ENCODE assay signal across 16 cellular contexts in genomic region chr5:101278917-101279316, GRCh38.
A peak's percentile ranks its signal among the peaks of the same experiment; 100 is the strongest.
DNase-seq lines count a peak whose midpoint lies in the region; ATAC-seq, FAIRE-seq and TF ChIP-seq lines count a peak whose summit lies in the region.
"Had no signal": no experiment of that assay in that cellular context is flagged by ENCODE, and none has a peak within 500 bp of the region (broad histone marks: within the 10 kb centered on the region; RNA-seq: fewer than 3 reads in every experiment).

No MANE protein-coding gene starts in this region.

- H3K36me3 ChIP-seq in mammary epithelial cell (ENCODE audit: insufficient read depth, low read length) (no peaks in the 10 kb centered on the region), breast epithelium (no peaks in the 10 kb centered on the region), astrocyte (ENCODE audit: insufficient read depth, low read length) (no peaks in the 10 kb centered on the region)
- H3K36me3 ChIP-seq: BLaER1 had no signal

- H3K4me2 ChIP-seq in mammary epithelial cell (ENCODE audit: insufficient read depth, low read depth, low read length) (no peak overlapping the region), astrocyte (ENCODE audit: low read length) (no peak overlapping the region)
- H3K4me2 ChIP-seq: BLaER1 had no signal

- H3K4me1 Mint-ChIP-seq in astrocyte (ENCODE audit: low read depth, unreplicated experiment): peaks cover 5% of the 10 kb centered on the region
- H3K4me1 Mint-ChIP-seq in activated T-helper 1 cell treated with anti-CD3 and anti-CD28 coated beads, Interleukin-12 subunit alpha, Interleukin-12 subunit beta, Interleukin-2, Interleukin-4 antibody, amounts not matched to agents 30 ng/mL and 10 ng/mL and 1 ng/mL, durations not matched to agents 14 hours and 24 hours and 36 hours (ENCODE audit: low read depth): no peaks in the 10 kb centered on the region
- H3K4me1 Mint-ChIP-seq: CD14-positive monocyte; CD4-positive, alpha-beta memory T cell had no signal

- intact Hi-C loops in mammary epithelial cell (cut with micrococcal nuclease): no loop called here
- intact Hi-C loops in breast epithelium (cut with DNase I; ENCODE audit: low total_unique reads): no loop called here
- intact Hi-C loops in activated T-helper 1 cell treated with anti-CD3 and anti-CD28 coated beads, Interleukin-12 subunit alpha, Interleukin-12 subunit beta, Interleukin-2, Interleukin-4 antibody, amounts not matched to agents 30 ng/mL and 10 ng/mL and 1 ng/mL, durations not matched to agents 14 hours and 24 hours and 36 hours (cut with micrococcal nuclease): loop anchor here (2.0 kb wide), 1 partner anchor 14 kb away; no protein-coding TSS in a partner anchor

- FAIRE-seq in astrocyte (lab: Jason Lieb, UNC): no peak

- no peaks in the 10 kb centered on the region for H3K9me3 Mint-ChIP-seq in astrocyte (ENCODE audit: unreplicated experiment)
- no peaks in the 10 kb centered on the region for H3K9me3 Mint-ChIP-seq in activated T-helper 1 cell treated with anti-CD3 and anti-CD28 coated beads, Interleukin-12 subunit alpha, Interleukin-12 subunit beta, Interleukin-2, Interleukin-4 antibody, amounts not matched to agents 30 ng/mL and 10 ng/mL and 1 ng/mL, durations not matched to agents 14 hours and 24 hours and 36 hours

- WGBS in mammary epithelial cell (ENCODE audit: low coverage, missing lambda C conversion rate): 0% methylated on average over 2 of the region's 2 CpGs

- CTCF ChIA-PET in mammary epithelial cell (lab: Charles Lee; ENCODE audit: low non-redundant PET): no interaction called here

- H3K27me3 Mint-ChIP-seq in astrocyte (ENCODE audit: low read depth, unreplicated experiment): no peaks in the 10 kb centered on the region
- H3K27me3 Mint-ChIP-seq in activated T-helper 1 cell treated with anti-CD3 and anti-CD28 coated beads, Interleukin-12 subunit alpha, Interleukin-12 subunit beta, Interleukin-2, Interleukin-4 antibody, amounts not matched to agents 30 ng/mL and 10 ng/mL and 1 ng/mL, durations not matched to agents 14 hours and 24 hours and 36 hours (ENCODE audit: insufficient read depth): no peaks in the 10 kb centered on the region
- H3K27me3 Mint-ChIP-seq: CD4-positive, alpha-beta memory T cell had no signal

- H2AFZ ChIP-seq in mammary epithelial cell (ENCODE audit: low read depth, low read length): peak overlapping the region; percentile 33
- no peak overlapping the region for H2AFZ ChIP-seq in astrocyte (ENCODE audit: low read depth, low read length)

- in situ Hi-C loops in mammary epithelial cell (cut with MboI; ENCODE audit: low sequenced_read_pairs in 2 of 2): no loop called here

- DNase-seq in mammary epithelial cell (peak; percentile 0), breast epithelium (ENCODE audit: low spot score in 2 of 2) (no peak), astrocyte (ENCODE audit: low read depth) (peak; percentile 1), fibroblast of mammary gland (ENCODE audit: low read depth) (peak; percentile 4), superior temporal gyrus (ENCODE audit: extremely low spot score) (peak; percentile 27), T-helper 2 cell (no peak)
- no peak for DNase-seq in activated T-helper 1 cell treated with anti-CD3 and anti-CD28 coated beads, Interleukin-12 subunit alpha, Interleukin-12 subunit beta, Interleukin-2, Interleukin-4 antibody, amounts not matched to agents 30 ng/mL and 10 ng/mL and 1 ng/mL, durations not matched to agents 14 hours and 24 hours and 36 hours (ENCODE audit: low spot score)
- DNase-seq: CD4-positive, alpha-beta memory T cell; DMS153; DMS79 treated with DMSO at 0.1 percent for 48 hours; GF-D8 had no signal

- BruUV-seq in mammary epithelial cell (replicated peaks; lab: Mats Ljungman, UMichigan): no TSS peak

- H3K27ac ChIP-seq in mammary epithelial cell (ENCODE audit: insufficient read depth, low read depth, low read length) (no peak overlapping the region), breast epithelium (no peak overlapping the region), astrocyte (ENCODE audit: low read depth, low read length) (no peak overlapping the region)
- H3K27ac ChIP-seq: 22Rv1, BLaER1, HL-60 had no signal

- H3K9me3 ChIP-seq in mammary epithelial cell (replicated peaks; ENCODE audit: insufficient read depth, low read length) (no peaks in the 10 kb centered on the region), breast epithelium (no peaks in the 10 kb centered on the region), astrocyte (ENCODE audit: insufficient read depth, low read depth, low read length) (no peaks in the 10 kb centered on the region)
- H3K9me3 ChIP-seq: BLaER1 had no signal

- dilution Hi-C loops in mammary epithelial cell (cut with HindIII; ENCODE audit: low sequenced_read_pairs): no loop called here

- H3K27ac Mint-ChIP-seq in astrocyte (ENCODE audit: unreplicated experiment): no peak overlapping the region
- H3K27ac Mint-ChIP-seq in activated T-helper 1 cell treated with anti-CD3 and anti-CD28 coated beads, Interleukin-12 subunit alpha, Interleukin-12 subunit beta, Interleukin-2, Interleukin-4 antibody, amounts not matched to agents 30 ng/mL and 10 ng/mL and 1 ng/mL, durations not matched to agents 14 hours and 24 hours and 36 hours: no peak overlapping the region
- H3K27ac Mint-ChIP-seq: CD14-positive monocyte; CD4-positive, alpha-beta memory T cell had no signal

- H3K27me3 ChIP-seq in mammary epithelial cell (ENCODE audit: insufficient read depth, low read length): no peaks in the 10 kb centered on the region
- no peaks in the 10 kb centered on the region for H3K27me3 ChIP-seq in breast epithelium
- no peaks in the 10 kb centered on the region for H3K27me3 ChIP-seq in astrocyte (ENCODE audit: insufficient read depth, low read length)
- H3K27me3 ChIP-seq: BLaER1 had no signal

- no peak overlapping the region for H3K4me3 Mint-ChIP-seq in astrocyte (ENCODE audit: unreplicated experiment)
- no peak overlapping the region for H3K4me3 Mint-ChIP-seq in activated T-helper 1 cell treated with anti-CD3 and anti-CD28 coated beads, Interleukin-12 subunit alpha, Interleukin-12 subunit beta, Interleukin-2, Interleukin-4 antibody, amounts not matched to agents 30 ng/mL and 10 ng/mL and 1 ng/mL, durations not matched to agents 14 hours and 24 hours and 36 hours
- H3K4me3 Mint-ChIP-seq: CD14-positive monocyte; CD4-positive, alpha-beta memory T cell had no signal

- H4K20me1 ChIP-seq in mammary epithelial cell (ENCODE audit: insufficient read depth, low read length) (no peaks in the 10 kb centered on the region), astrocyte (ENCODE audit: insufficient read depth, low read length) (no peaks in the 10 kb centered on the region)
- H4K20me1 ChIP-seq: BLaER1 had no signal

- no peak for ATAC-seq in GM18502 (IDR thresholded peaks at IDR 0.05; ENCODE audit: poor library complexity, unreplicated experiment)

- H3K9ac ChIP-seq in mammary epithelial cell (ENCODE audit: insufficient read depth, low read length) (no peak overlapping the region), astrocyte (ENCODE audit: low read length) (no peak overlapping the region)
- H3K9ac ChIP-seq: BLaER1 had no signal

- TF ChIP-seq CTCF in mammary epithelial cell (conservative IDR thresholded peaks at IDR 0.05 in 1 of 2, IDR thresholded peaks at IDR 0.05 in 1 of 2; ENCODE audit: extremely low read depth in 1 of 2, insufficient read depth in 1 of 2, low read depth in 1 of 2, low read length in 2 of 2) (no peak), breast epithelium (IDR thresholded peaks at IDR 0.05) (no peak), astrocyte (IDR thresholded peaks at IDR 0.05; ENCODE audit: insufficient read depth, low read depth, low read length) (no peak), fibroblast of mammary gland (conservative IDR thresholded peaks at IDR 0.05; ENCODE audit: control insufficient read depth, insufficient read depth, low read depth, low read length) (no peak)

- no peaks in the 10 kb centered on the region for H3K36me3 Mint-ChIP-seq in astrocyte (ENCODE audit: low read depth, unreplicated experiment)
- no peaks in the 10 kb centered on the region for H3K36me3 Mint-ChIP-seq in activated T-helper 1 cell treated with anti-CD3 and anti-CD28 coated beads, Interleukin-12 subunit alpha, Interleukin-12 subunit beta, Interleukin-2, Interleukin-4 antibody, amounts not matched to agents 30 ng/mL and 10 ng/mL and 1 ng/mL, durations not matched to agents 14 hours and 24 hours and 36 hours (ENCODE audit: low read depth)
- H3K36me3 Mint-ChIP-seq: CD14-positive monocyte; CD4-positive, alpha-beta memory T cell had no signal

- no peak for TF ChIP-seq POLR2A in breast epithelium (IDR thresholded peaks at IDR 0.05)

- peaks cover 16% of the 10 kb centered on the region for H3K4me1 ChIP-seq in mammary epithelial cell (ENCODE audit: insufficient read depth, low read length)
- no peaks in the 10 kb centered on the region for H3K4me1 ChIP-seq in breast epithelium
- peaks cover 4% of the 10 kb centered on the region for H3K4me1 ChIP-seq in astrocyte (ENCODE audit: insufficient read depth, low read length)
- H3K4me1 ChIP-seq: BLaER1 had no signal

- no peak overlapping the region for H3K4me3 ChIP-seq in mammary epithelial cell (replicated peaks in 1 of 3; ENCODE audit: insufficient read depth in 1 of 3, low read depth in 2 of 3, low read length in 3 of 3)
- no peak overlapping the region for H3K4me3 ChIP-seq in breast epithelium
- H3K4me3 ChIP-seq in astrocyte (ENCODE audit: insufficient read depth, low read depth, low read length): no peak overlapping the region
- no peak overlapping the region for H3K4me3 ChIP-seq in fibroblast of mammary gland (ENCODE audit: control insufficient read depth, low read depth, low read length)
- H3K4me3 ChIP-seq: BLaER1 had no signal

- H3K79me2 ChIP-seq in mammary epithelial cell (ENCODE audit: insufficient read depth, low read length) (no peaks in the 10 kb centered on the region), astrocyte (ENCODE audit: insufficient read depth, low read length) (no peaks in the 10 kb centered on the region)

Comparison
In these comparisons a context has a peak if more than half of its experiments do, and no peak if none do; other contexts are left out.
1. DNase-seq: peak in mammary epithelial cell (single experiment), astrocyte (single experiment), fibroblast of mammary gland (single experiment) and superior temporal gyrus (single experiment); none in breast epithelium (0 of 2), activated T-helper 1 cell treated with anti-CD3 and anti-CD28 coated beads, Interleukin-12 subunit alpha, Interleukin-12 subunit beta, Interleukin-2, Interleukin-4 antibody, amounts not matched to agents 30 ng/mL and 10 ng/mL and 1 ng/mL, durations not matched to agents 14 hours and 24 hours and 36 hours (single experiment) and T-helper 2 cell (0 of 5).